ENCODE assay signal across 31 cellular contexts in genomic region chr16:4855804-4856203, GRCh38.
"Had no signal": no experiment of that assay in that cellular context is flagged by ENCODE, and none has a peak within 500 bp of the region (broad histone marks: within the 10 kb centered on the region; RNA-seq: fewer than 3 reads in every experiment).

No MANE protein-coding gene starts in this region.

- ATAC-seq: naive thymus-derived CD8-positive, alpha-beta T cell; natural killer cell treated with Interleukin-12 subunit alpha and Interleukin-12 subunit beta and Interleukin-15 and Interleukin-18, amount 100 ng/mL, for 72 hours; psoas muscle; right cardiac atrium; right lobe of liver; stimulated activated effector memory CD8-positive, alpha-beta T cell treated with anti-CD3 and anti-CD28 coated beads, Interleukin-12 subunit alpha, Interleukin-12 subunit beta, amount 100 ng/mL, for 72 hours; stimulated activated naive B cell treated with anti-CD40 and anti-IgM and Interleukin-4, amounts not matched to agents 10 μg/mL and 1 μg/mL and 100 μg/mL, for 72 hours; upper lobe of right lung had no signal

- H3K27ac Mint-ChIP-seq: natural killer cell treated with Interleukin-12 subunit alpha and Interleukin-12 subunit beta and Interleukin-15 and Interleukin-18, amount 100 ng/mL, for 72 hours; nephron progenitor cell; progenitor cell of endocrine pancreas; stimulated activated effector memory CD8-positive, alpha-beta T cell treated with anti-CD3 and anti-CD28 coated beads, Interleukin-12 subunit alpha, Interleukin-12 subunit beta, amount 100 ng/mL, for 72 hours; stimulated activated naive B cell treated with anti-CD40 and anti-IgM and Interleukin-4, amounts not matched to agents 10 μg/mL and 1 μg/mL and 100 μg/mL, for 72 hours; stimulated activated naive CD8-positive, alpha-beta T cell treated with anti-CD3 and anti-CD28 coated beads, Interleukin-15, Interleukin-2, amounts not matched to agents 100 ng/mL and 50 ng/mL, for 24 hours; type B pancreatic cell had no signal

- H3K4me3 ChIP-seq: ovary, psoas muscle, right lobe of liver, sigmoid colon, stomach, suprapubic skin, testis, tibial artery, transverse colon, upper lobe of right lung, uterus had no signal

- H3K27ac ChIP-seq: ovary, parathyroid adenoma, psoas muscle, right lobe of liver, sigmoid colon, stomach, suprapubic skin, testis, tibial artery, transverse colon, upper lobe of right lung, uterus had no signal

- H3K9ac ChIP-seq: parathyroid adenoma had no signal

- H3K9me3 Mint-ChIP-seq: naive thymus-derived CD8-positive, alpha-beta T cell; natural killer cell treated with Interleukin-12 subunit alpha and Interleukin-12 subunit beta and Interleukin-15 and Interleukin-18, amount 100 ng/mL, for 72 hours; nephron progenitor cell; neural crest cell; stimulated activated effector memory CD8-positive, alpha-beta T cell treated with anti-CD3 and anti-CD28 coated beads, Interleukin-12 subunit alpha, Interleukin-12 subunit beta, amount 100 ng/mL, for 72 hours; stimulated activated naive B cell treated with anti-CD40 and anti-IgM and Interleukin-4, amounts not matched to agents 10 μg/mL and 1 μg/mL and 100 μg/mL, for 72 hours; stimulated activated naive CD8-positive, alpha-beta T cell treated with anti-CD3 and anti-CD28 coated beads, Interleukin-15, Interleukin-2, amounts not matched to agents 100 ng/mL and 50 ng/mL, for 24 hours; type B pancreatic cell had no signal

- DNase-seq: naive thymus-derived CD8-positive, alpha-beta T cell; nephron progenitor cell; occipital lobe; posterior cingulate gyrus; psoas muscle; right cardiac atrium; right lobe of liver; sigmoid colon; small intestine; stimulated activated CD4-positive, alpha-beta T cell treated with anti-CD3 and anti-CD28 coated beads, Interleukin-15, amount 100 ng/mL, for 24 hours; stimulated activated CD4-positive, alpha-beta T cell treated with anti-CD3 and anti-CD28 coated beads, Interleukin-2, amount 100 ng/mL, for 24 hours; stimulated activated CD4-positive, alpha-beta T cell treated with anti-CD3 and anti-CD28 coated beads, Interleukin-2, amount 100 ng/mL, for 48 hours; stimulated activated CD4-positive, alpha-beta T cell treated with anti-CD3 and anti-CD28 coated beads, Interleukin-4, amount 100 ng/mL, for 24 hours; stimulated activated naive B cell treated with anti-CD40 and anti-IgM and Interleukin-4, amounts not matched to agents 10 μg/mL and 1 μg/mL and 100 μg/mL, for 72 hours; stimulated activated naive CD4-positive, alpha-beta T cell treated with Interleukin-2 at 50 U/mL for 16 hours; stomach; substantia nigra; testis; tibial artery; transverse colon; upper lobe of right lung; uterus had no signal

- H3K9me3 ChIP-seq: ovary, psoas muscle, right lobe of liver, sigmoid colon, stomach, suprapubic skin, testis, tibial artery, transverse colon, upper lobe of right lung, uterus had no signal

- H3K27me3 Mint-ChIP-seq: naive thymus-derived CD8-positive, alpha-beta T cell; natural killer cell treated with Interleukin-12 subunit alpha and Interleukin-12 subunit beta and Interleukin-15 and Interleukin-18, amount 100 ng/mL, for 72 hours; progenitor cell of endocrine pancreas; stimulated activated naive B cell treated with anti-CD40 and anti-IgM and Interleukin-4, amounts not matched to agents 10 μg/mL and 1 μg/mL and 100 μg/mL, for 72 hours; stimulated activated naive CD8-positive, alpha-beta T cell treated with anti-CD3 and anti-CD28 coated beads, Interleukin-15, Interleukin-2, amounts not matched to agents 100 ng/mL and 50 ng/mL, for 24 hours; type B pancreatic cell had no signal

- H3K4me3 Mint-ChIP-seq: naive thymus-derived CD8-positive, alpha-beta T cell; natural killer cell treated with Interleukin-12 subunit alpha and Interleukin-12 subunit beta and Interleukin-15 and Interleukin-18, amount 100 ng/mL, for 72 hours; nephron progenitor cell; neural crest cell; stimulated activated effector memory CD8-positive, alpha-beta T cell treated with anti-CD3 and anti-CD28 coated beads, Interleukin-12 subunit alpha, Interleukin-12 subunit beta, amount 100 ng/mL, for 72 hours; stimulated activated naive B cell treated with anti-CD40 and anti-IgM and Interleukin-4, amounts not matched to agents 10 μg/mL and 1 μg/mL and 100 μg/mL, for 72 hours; stimulated activated naive CD8-positive, alpha-beta T cell treated with anti-CD3 and anti-CD28 coated beads, Interleukin-15, Interleukin-2, amounts not matched to agents 100 ng/mL and 50 ng/mL, for 24 hours; type B pancreatic cell had no signal

- H3K27me3 ChIP-seq: ovary, right lobe of liver, sigmoid colon, stomach, suprapubic skin, testis, tibial artery, transverse colon, upper lobe of right lung, uterus had no signal

- H3K4me1 ChIP-seq: parathyroid adenoma, uterus had no signal

- H3K36me3 ChIP-seq: ovary, uterus had no signal
